21 cellular contexts compared by ENCODE assay signal in genomic region chr10:47026301-47027107, GRCh38.
DNase-seq lines count a peak whose midpoint lies in the region; ATAC-seq and TF ChIP-seq lines count a peak whose summit lies in the region.
"Had no signal": no experiment of that assay in that cellular context is flagged by ENCODE, and none has a peak within 500 bp of the region (broad histone marks: within the 10 kb centered on the region; RNA-seq: fewer than 3 reads in every experiment).

No MANE protein-coding gene starts in this region.

- H3K4me3 Mint-ChIP-seq in activated CD4-positive, alpha-beta memory T cell treated with anti-CD3 and anti-CD28 coated beads for 36 hours, result no peak overlapping the region
- H3K4me3 Mint-ChIP-seq: brain; CD14-positive monocyte; memory B cell; naive thymus-derived CD8-positive, alpha-beta T cell; T-helper 2 cell treated with Interferon-gamma antibody and Interleukin-4, amounts not matched to agents 5 μg/mL and 100 μg/mL, for 36 hours had no signal

- no peaks in the 10 kb centered on the region for H3K36me3 Mint-ChIP-seq in activated CD4-positive, alpha-beta memory T cell treated with anti-CD3 and anti-CD28 coated beads for 36 hours
- H3K36me3 Mint-ChIP-seq: activated naive CD4-positive, alpha-beta T cell treated with anti-CD3 and anti-CD28 coated beads, Interleukin-2, amount 50 U/mL, for 72 hours; brain; CD14-positive monocyte; memory B cell; naive thymus-derived CD8-positive, alpha-beta T cell had no signal

- TF ChIP-seq EP300 in stomach (IDR thresholded peaks at IDR 0.05), result no peak

- TF ChIP-seq CTCF in left lung (IDR thresholded peaks at IDR 0.05), result no peak
- no peak for TF ChIP-seq CTCF in stomach (IDR thresholded peaks at IDR 0.05)

- POLR2A ChIA-PET in activated CD4-positive, alpha-beta memory T cell treated with anti-CD3 and anti-CD28 coated beads for 36 hours (lab: Charles Lee), result no interaction called here

- no peaks in the 10 kb centered on the region for H3K4me1 Mint-ChIP-seq in activated CD4-positive, alpha-beta memory T cell treated with anti-CD3 and anti-CD28 coated beads for 36 hours (ENCODE audit: low read depth)
- H3K4me1 Mint-ChIP-seq: CD14-positive monocyte had no signal

- no peak for ATAC-seq in left lung
- ATAC-seq: activated naive CD4-positive, alpha-beta T cell treated with anti-CD3 and anti-CD28 coated beads, Interleukin-2, amount 50 U/mL, for 72 hours; naive thymus-derived CD8-positive, alpha-beta T cell; Panc1 had no signal

- H3K9me3 Mint-ChIP-seq in activated CD4-positive, alpha-beta memory T cell treated with anti-CD3 and anti-CD28 coated beads for 36 hours, result no peaks in the 10 kb centered on the region
- H3K9me3 Mint-ChIP-seq: activated naive CD4-positive, alpha-beta T cell treated with anti-CD3 and anti-CD28 coated beads, Interleukin-2, amount 50 U/mL, for 72 hours; memory B cell; naive thymus-derived CD8-positive, alpha-beta T cell; T-helper 2 cell treated with Interferon-gamma antibody and Interleukin-4, amounts not matched to agents 5 μg/mL and 100 μg/mL, for 36 hours had no signal

- H3K27me3 Mint-ChIP-seq in activated CD4-positive, alpha-beta memory T cell treated with anti-CD3 and anti-CD28 coated beads for 36 hours, result peaks cover 5% of the 10 kb centered on the region

- no peaks in the 10 kb centered on the region for H3K36me3 ChIP-seq in left lung
- H3K36me3 ChIP-seq in stomach, result no peaks in the 10 kb centered on the region
- H3K36me3 ChIP-seq: tibial artery had no signal

- H3K27ac ChIP-seq in left lung (no peak overlapping the region), stomach (no peak overlapping the region)
- H3K27ac ChIP-seq: psoas muscle, tibial artery had no signal

- CTCF ChIA-PET in activated CD4-positive, alpha-beta memory T cell treated with anti-CD3 and anti-CD28 coated beads for 36 hours (lab: Charles Lee), result interaction anchor here (1.1 to 4.4 kb wide), 4 partner anchors 21 to 314 kb away, joined by 3 to 85 read pairs (median 28); no protein-coding TSS in a partner anchor

- no peaks in the 10 kb centered on the region for H3K9me3 ChIP-seq in left lung
- H3K9me3 ChIP-seq in stomach, result no peaks in the 10 kb centered on the region
- H3K9me3 ChIP-seq: psoas muscle, tibial artery had no signal

- peak; percentile 13 for DNase-seq in activated T-cell treated with anti-CD3 and anti-CD28 coated beads, Interleukin-2, amount 50 U/mL, for 48 hours
- no peak for DNase-seq in activated T-cell treated with anti-CD3 and anti-CD28 coated beads for 4 hours
- peak; percentile 6 for DNase-seq in activated CD4-positive, alpha-beta memory T cell treated with anti-CD3 and anti-CD28 coated beads for 36 hours
- DNase-seq in left lung, result peak; percentile 22 to 66
- peak; percentile 23 for DNase-seq in stomach
- DNase-seq in NCI-H2227 treated with DMSO at 0.1 percent for 48 hours (lab: John Stamatoyannopoulos, UW), result no peak
- no peak for DNase-seq in SW480 (ENCODE audit: low spot score)
- no peak for DNase-seq in NCI-H524 treated with DMSO at 0.1 percent for 48 hours (lab: John Stamatoyannopoulos, UW)
- DNase-seq: ACHN, DMS 273 treated with DMSO at 0.1 percent for 48 hours, NCI-H1417 treated with DMSO at 0.1 percent for 48 hours, NCI-H2171 had no signal

- TF ChIP-seq POLR2A in stomach (IDR thresholded peaks at IDR 0.05), result no peak

- intact Hi-C loops in activated CD4-positive, alpha-beta memory T cell treated with anti-CD3 and anti-CD28 coated beads for 36 hours (cut with micrococcal nuclease), result no loop called here
- intact Hi-C loops in left lung (cut with DNase I), result loop anchor here in 1 of 2 donors (10.0 kb wide), 1 partner anchor 288 kb away; no protein-coding TSS in a partner anchor
- intact Hi-C loops in stomach (cut with DNase I; ENCODE audit: low total_unique reads), result loop anchor here (5.0 kb wide), 1 partner anchor 291 kb away; no protein-coding TSS in a partner anchor

- no peaks in the 10 kb centered on the region for H3K27me3 ChIP-seq in left lung
- no peaks in the 10 kb centered on the region for H3K27me3 ChIP-seq in stomach
- H3K27me3 ChIP-seq: tibial artery had no signal

- 87 to 96% (median 89%) methylated on average over 9 to 11 of the region's 11 CpGs for WGBS in stomach, 5 donors

- H3K4me1 ChIP-seq in left lung, result no peaks in the 10 kb centered on the region
- no peaks in the 10 kb centered on the region for H3K4me1 ChIP-seq in stomach
- H3K4me1 ChIP-seq: psoas muscle had no signal

- H3K4me3 ChIP-seq in left lung, result no peak overlapping the region
- H3K4me3 ChIP-seq in stomach, result no peak overlapping the region
- H3K4me3 ChIP-seq: psoas muscle, tibial artery had no signal

- no peak overlapping the region for H3K27ac Mint-ChIP-seq in activated CD4-positive, alpha-beta memory T cell treated with anti-CD3 and anti-CD28 coated beads for 36 hours
- H3K27ac Mint-ChIP-seq: brain; CD14-positive monocyte; memory B cell; T-helper 2 cell treated with Interferon-gamma antibody and Interleukin-4, amounts not matched to agents 5 μg/mL and 100 μg/mL, for 36 hours had no signal

Comparison
In these comparisons a context has a peak if more than half of its experiments do, and no peak if none do; other contexts are left out.
1. DNase-seq: peak in activated T-cell treated with anti-CD3 and anti-CD28 coated beads, Interleukin-2, amount 50 U/mL, for 48 hours (2 of 2), activated CD4-positive, alpha-beta memory T cell treated with anti-CD3 and anti-CD28 coated beads for 36 hours (single experiment), left lung (2 of 2) and stomach (single experiment); none in activated T-cell treated with anti-CD3 and anti-CD28 coated beads for 4 hours (single experiment), NCI-H2227 treated with DMSO at 0.1 percent for 48 hours (single experiment), SW480 (single experiment) and NCI-H524 treated with DMSO at 0.1 percent for 48 hours (single experiment).